25 cellular contexts compared by ENCODE assay signal in genomic region chr4:108152980-108153379, GRCh38. TPM values are rescaled to one million over a fixed set of nuclear protein-coding genes. Genes with fewer than 3 reads are reported as not detected.
DNase-seq lines count a peak whose midpoint lies in the region; ATAC-seq and TF ChIP-seq lines count a peak whose summit lies in the region.
"Had no signal": no experiment of that assay in that cellular context is flagged by ENCODE, and none has a peak within 500 bp of the region (broad histone marks: within the 10 kb centered on the region; RNA-seq: fewer than 3 reads in every experiment).

No MANE protein-coding gene starts in this region.

- in situ Hi-C loops in SK-MEL-5 (cut with HindIII; ENCODE audit: low pct_unique_long_range_greater_than_20kb, low sequenced_read_pairs) = no loop called here

- peaks cover 19% of the 10 kb centered on the region for H3K27me3 ChIP-seq in WERI-Rb-1 (ENCODE audit: insufficient read depth, low read depth, severe bottlenecking)
- H3K27me3 ChIP-seq: upper lobe of left lung had no signal

- no peak overlapping the region for H3K4me3 ChIP-seq in WERI-Rb-1 (ENCODE audit: low read depth, low read length)
- H3K4me3 ChIP-seq: A549, left ventricle myocardium inferior, SK-N-MC, skin epidermis, upper lobe of left lung had no signal

- peaks cover 61% of the 10 kb centered on the region for H3K4me1 Mint-ChIP-seq in activated CD4-positive, alpha-beta T cell treated with anti-CD3 and anti-CD28 coated beads, Interleukin-2, amount 10 ng/mL, durations not matched to agents 24 days and 14 days
- H3K4me1 Mint-ChIP-seq in activated naive CD8-positive, alpha-beta T cell treated with anti-CD3 and anti-CD28 coated beads, Interleukin-2, amount 50 U/mL, for 24 hours = peaks cover 79% of the 10 kb centered on the region
- H3K4me1 Mint-ChIP-seq: B cell had no signal

- no peak for DNase-seq in activated CD4-positive, alpha-beta T cell treated with anti-CD3 and anti-CD28 coated beads, Interleukin-2, amount 10 ng/mL, durations not matched to agents 24 days and 14 days
- no peak for DNase-seq in activated CD4-positive, alpha-beta T cell treated with anti-CD3 and anti-CD28 coated beads for 4 hours
- peak; percentile 85 for DNase-seq in SK-MEL-5 (ENCODE audit: low read depth, low spot score)
- DNase-seq in activated naive CD8-positive, alpha-beta T cell treated with anti-CD3 and anti-CD28 coated beads, Interleukin-2, amount 50 U/mL, for 24 hours = no peak
- DNase-seq in substantia nigra (lab: John Stamatoyannopoulos, UW) = no peak
- no peak for DNase-seq in AML-193 (lab: John Stamatoyannopoulos, UW)
- DNase-seq in WERI-Rb-1 = no peak
- DNase-seq: dermis blood vessel endothelial cell, hypothalamus, left ventricle myocardium inferior, midbrain, NCI-H2029 treated with DMSO at 0.1 percent for 48 hours, NCI-H226, NCI-H748 treated with DMSO at 0.1 percent for 48 hours, T1000, upper lobe of left lung had no signal

- peak overlapping the region; percentile 63 for H3K27ac Mint-ChIP-seq in activated CD4-positive, alpha-beta T cell treated with anti-CD3 and anti-CD28 coated beads, Interleukin-2, amount 10 ng/mL, durations not matched to agents 24 days and 14 days
- peak overlapping the region; percentile 85 for H3K27ac Mint-ChIP-seq in activated naive CD8-positive, alpha-beta T cell treated with anti-CD3 and anti-CD28 coated beads, Interleukin-2, amount 50 U/mL, for 24 hours
- H3K27ac Mint-ChIP-seq: B cell, nephron had no signal

- intact Hi-C loops in activated CD4-positive, alpha-beta T cell treated with anti-CD3 and anti-CD28 coated beads, Interleukin-2, amount 10 ng/mL, durations not matched to agents 24 days and 14 days (cut with micrococcal nuclease) = loop anchor here (2.0 kb wide), 1 partner anchor 14 kb away; no protein-coding TSS in a partner anchor

- ATAC-seq in activated naive CD8-positive, alpha-beta T cell treated with anti-CD3 and anti-CD28 coated beads, Interleukin-2, amount 50 U/mL, for 24 hours = no peak
- ATAC-seq: A549; activated CD4-positive, CD25-positive, alpha-beta regulatory T cell treated with anti-CD3 and anti-CD28 coated beads, Interleukin-2, amount 50 U/mL, for 24 hours had no signal

- peaks cover 39% of the 10 kb centered on the region for H3K36me3 Mint-ChIP-seq in activated CD4-positive, alpha-beta T cell treated with anti-CD3 and anti-CD28 coated beads, Interleukin-2, amount 10 ng/mL, durations not matched to agents 24 days and 14 days (ENCODE audit: low read depth)
- H3K36me3 Mint-ChIP-seq in activated naive CD8-positive, alpha-beta T cell treated with anti-CD3 and anti-CD28 coated beads, Interleukin-2, amount 50 U/mL, for 24 hours (ENCODE audit: low read depth) = peaks cover 15% of the 10 kb centered on the region

- TF ChIP-seq CTCF in C4-2B (conservative IDR thresholded peaks at IDR 0.05) = no peak
- no peak for TF ChIP-seq CTCF in WERI-Rb-1 (IDR thresholded peaks at IDR 0.05; ENCODE audit: low read depth, low read length)

- peak overlapping the region; percentile 31; the same call in 1 of the 2 replicates for H3K27ac ChIP-seq in C4-2B
- H3K27ac ChIP-seq in substantia nigra (ENCODE audit: low read depth, low read length, poor library complexity, severe bottlenecking) = no peak overlapping the region
- H3K27ac ChIP-seq in WERI-Rb-1 = no peak overlapping the region
- H3K27ac ChIP-seq: A549, left ventricle myocardium inferior, RWPE1, SK-N-MC, skin epidermis, upper lobe of left lung had no signal

- H3K27me3 Mint-ChIP-seq in activated CD4-positive, alpha-beta T cell treated with anti-CD3 and anti-CD28 coated beads, Interleukin-2, amount 10 ng/mL, durations not matched to agents 24 days and 14 days = no peaks in the 10 kb centered on the region
- no peaks in the 10 kb centered on the region for H3K27me3 Mint-ChIP-seq in activated naive CD8-positive, alpha-beta T cell treated with anti-CD3 and anti-CD28 coated beads, Interleukin-2, amount 50 U/mL, for 24 hours

- no peaks in the 10 kb centered on the region for H3K36me3 ChIP-seq in WERI-Rb-1
- H3K36me3 ChIP-seq: left ventricle myocardium inferior, upper lobe of left lung had no signal

- no peaks in the 10 kb centered on the region for H3K9me3 Mint-ChIP-seq in activated CD4-positive, alpha-beta T cell treated with anti-CD3 and anti-CD28 coated beads, Interleukin-2, amount 10 ng/mL, durations not matched to agents 24 days and 14 days
- no peaks in the 10 kb centered on the region for H3K9me3 Mint-ChIP-seq in activated naive CD8-positive, alpha-beta T cell treated with anti-CD3 and anti-CD28 coated beads, Interleukin-2, amount 50 U/mL, for 24 hours
- H3K9me3 Mint-ChIP-seq: central memory CD8-positive, alpha-beta T cell; nephron had no signal

- H3K9me3 ChIP-seq in WERI-Rb-1 (ENCODE audit: severe bottlenecking) = no peaks in the 10 kb centered on the region
- H3K9me3 ChIP-seq: A549, left ventricle myocardium inferior, upper lobe of left lung had no signal

- peak overlapping the region; percentile 69 for H3K4me3 Mint-ChIP-seq in activated CD4-positive, alpha-beta T cell treated with anti-CD3 and anti-CD28 coated beads, Interleukin-2, amount 10 ng/mL, durations not matched to agents 24 days and 14 days
- H3K4me3 Mint-ChIP-seq in activated naive CD8-positive, alpha-beta T cell treated with anti-CD3 and anti-CD28 coated beads, Interleukin-2, amount 50 U/mL, for 24 hours = peak overlapping the region; percentile 75
- H3K4me3 Mint-ChIP-seq: B cell, nephron had no signal

RNA-seq across cellular contexts. Expression of gene LEF1, which starts 15.8 kb away (rescaled TPM):
- total RNA-seq in activated CD4-positive, alpha-beta T cell treated with anti-CD3 and anti-CD28 coated beads, Interleukin-2, amount 10 ng/mL, durations not matched to agents 24 days and 14 days = 131 and 141 TPM in 2 replicates
- 91.7 and 101 TPM in 2 replicates for total RNA-seq in SK-MEL-5 (2014; rRNA removed; shearing (Covaris generic))
- polyA plus RNA-seq in SK-MEL-5 (2015; cell fraction: cytosol; rRNA removed) = 162 and 190 TPM in 2 replicates
- 207 and 261 TPM in 2 replicates for polyA plus RNA-seq in SK-MEL-5 (2015; cell fraction: nucleus; rRNA removed)
- polyA plus RNA-seq: A549 had no signal
